Comparison of ENCODE assay signal across 1 cellular context in genomic region chr18:65988972-65989371, GRCh38.
TF ChIP-seq lines count a peak whose summit lies in the region.

No MANE protein-coding gene starts in this region.

TF ChIP-seq in GM23338, 12 proteins besides CTCF, POLR2A, EP300 and RAD21 (continued from another document):
- no peak for TF ChIP-seq REST (IDR thresholded peaks at IDR 0.05; ENCODE audit: unreplicated experiment)
- TF ChIP-seq JUNB (IDR thresholded peaks at IDR 0.05; ENCODE audit: unreplicated experiment) = no peak
- TF ChIP-seq EZH2phosphoT487 (IDR thresholded peaks at IDR 0.05; ENCODE audit: unreplicated experiment) = no peak
- TF ChIP-seq STAT1 (IDR thresholded peaks at IDR 0.05; ENCODE audit: unreplicated experiment) = no peak
- TF ChIP-seq CREB1 (CRISPR knock-in tag; IDR thresholded peaks at IDR 0.05; ENCODE audit: low read depth) = no peak
- TF ChIP-seq NANOG (IDR thresholded peaks at IDR 0.05; ENCODE audit: borderline replicate concordance) = no peak
- TF ChIP-seq ZNF114 (CRISPR knock-in tag; IDR thresholded peaks at IDR 0.05) = no peak
- TF ChIP-seq POLR2AphosphoS5 (IDR thresholded peaks at IDR 0.05; ENCODE audit: low read depth) = no peak
- TF ChIP-seq EZH2 (IDR thresholded peaks at IDR 0.05; ENCODE audit: low read depth, unreplicated experiment) = no peak
- no peak for TF ChIP-seq ZNF331 (CRISPR knock-in tag; IDR thresholded peaks at IDR 0.05; ENCODE audit: low read depth)
- TF ChIP-seq ETS1 (IDR thresholded peaks at IDR 0.05) = no peak
TF ChIP-seq in GM23338: peak in this region for 0.
